13 cellular contexts compared by ENCODE assay signal in the genomic region with DNA sequence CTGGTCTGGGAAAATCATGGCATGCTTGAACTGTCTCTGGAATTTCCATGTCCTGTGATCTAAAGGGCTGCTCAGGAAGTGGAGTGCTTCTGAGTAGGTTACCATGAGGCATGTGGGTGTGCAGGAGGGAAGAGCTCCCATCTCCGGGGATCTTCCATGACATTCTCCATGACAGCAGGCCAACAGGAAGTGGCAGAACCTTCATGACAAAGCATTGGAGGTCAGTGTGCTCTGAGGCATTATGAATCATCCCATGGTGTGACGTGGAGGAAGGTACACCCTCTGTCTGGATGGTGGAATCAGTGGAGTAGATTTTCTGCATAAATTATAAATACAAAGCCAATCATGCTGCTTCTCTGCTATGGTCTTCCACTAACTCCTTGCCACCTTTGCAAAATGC.
DNase-seq lines count a peak whose midpoint lies in the region; ATAC-seq and TF ChIP-seq lines count a peak whose summit lies in the region.
"Had no signal": no experiment of that assay in that cellular context is flagged by ENCODE, and none has a peak within 500 bp of the region (broad histone marks: within the 10 kb centered on the region; RNA-seq: fewer than 3 reads in every experiment).

No MANE protein-coding gene starts in this region.

- H3K4me3 ChIP-seq in adipocyte (ENCODE audit: low read length), result peak overlapping the region; percentile 22
- no peak overlapping the region for H3K4me3 ChIP-seq in gastroesophageal sphincter
- H3K4me3 ChIP-seq in uterus, result no peak overlapping the region
- no peak overlapping the region for H3K4me3 ChIP-seq in spleen

- peak overlapping the region; percentile 20; the same call in 1 of the 2 replicates for H3K4me3 Mint-ChIP-seq in HFFc6
- H3K4me3 Mint-ChIP-seq: activated naive CD8-positive, alpha-beta T cell treated with anti-CD3 and anti-CD28 coated beads, Interleukin-2, amount 10 ng/mL, durations not matched to agents 7 days and 5 days; B cell; stimulated activated memory B cell treated with anti-CD40 and anti-IgM and Interleukin-4, amounts not matched to agents 10 μg/mL and 1 μg/mL and 100 μg/mL, for 72 hours had no signal

- no peaks in the 10 kb centered on the region for H3K9me3 Mint-ChIP-seq in HFFc6
- H3K9me3 Mint-ChIP-seq: activated naive CD8-positive, alpha-beta T cell treated with anti-CD3 and anti-CD28 coated beads, Interleukin-2, amount 10 ng/mL, durations not matched to agents 7 days and 5 days; stimulated activated memory B cell treated with anti-CD40 and anti-IgM and Interleukin-4, amounts not matched to agents 10 μg/mL and 1 μg/mL and 100 μg/mL, for 72 hours had no signal

- WGBS in gastroesophageal sphincter (ENCODE audit: low coverage in 1 of 2), 2 donors, result 63 to 69% methylated on average over 1 to 2 of the region's 2 CpGs
- WGBS in spleen, 5 donors, result 33 to 69% (median 63%) methylated on average over 2 of the region's 2 CpGs

- intact Hi-C loops in uterus (cut with DNase I; ENCODE audit: low total_unique reads) (no loop called here), spleen (cut with DNase I; ENCODE audit: low total_unique reads) (no loop called here)

- H3K9ac ChIP-seq in adipocyte (ENCODE audit: low read length), result peak overlapping the region; percentile 11

- H3K36me3 ChIP-seq in adipocyte (ENCODE audit: control insufficient read depth, insufficient read depth, low read length, severe bottlenecking) (peaks cover 9% of the 10 kb centered on the region), gastroesophageal sphincter (no peaks in the 10 kb centered on the region), uterus (no peaks in the 10 kb centered on the region), spleen (no peaks in the 10 kb centered on the region)

- peaks cover 9% of the 10 kb centered on the region for H3K27me3 Mint-ChIP-seq in HFFc6 (ENCODE audit: insufficient read depth)

- no peaks in the 10 kb centered on the region for H3K27me3 ChIP-seq in adipocyte (replicated peaks; ENCODE audit: control insufficient read depth, insufficient read depth, low read length)
- peaks cover 55% of the 10 kb centered on the region for H3K27me3 ChIP-seq in gastroesophageal sphincter
- no peaks in the 10 kb centered on the region for H3K27me3 ChIP-seq in uterus
- H3K27me3 ChIP-seq in spleen (replicated peaks in 1 of 7), result peaks cover 0 to 32% (median 0%) of the 10 kb centered on the region in 7 donors

- H3K9me3 ChIP-seq in adipocyte (ENCODE audit: control insufficient read depth, low read length) (no peaks in the 10 kb centered on the region), gastroesophageal sphincter (no peaks in the 10 kb centered on the region), uterus (no peaks in the 10 kb centered on the region), spleen (no peaks in the 10 kb centered on the region)

- H3K4me1 ChIP-seq in adipocyte (ENCODE audit: control insufficient read depth, insufficient read depth, low read length) (peaks cover 70% of the 10 kb centered on the region), gastroesophageal sphincter (no peaks in the 10 kb centered on the region), uterus (no peaks in the 10 kb centered on the region), spleen (no peaks in the 10 kb centered on the region)

- H3K4me1 Mint-ChIP-seq in HFFc6 (ENCODE audit: low read depth), result peaks cover 39% of the 10 kb centered on the region
- H3K4me1 Mint-ChIP-seq: activated naive CD8-positive, alpha-beta T cell treated with anti-CD3 and anti-CD28 coated beads, Interleukin-2, amount 10 ng/mL, durations not matched to agents 7 days and 5 days; B cell; stimulated activated memory B cell treated with anti-CD40 and anti-IgM and Interleukin-4, amounts not matched to agents 10 μg/mL and 1 μg/mL and 100 μg/mL, for 72 hours had no signal

- TF ChIP-seq POLR2A in gastroesophageal sphincter (IDR thresholded peaks at IDR 0.05) (no peak), uterus (IDR thresholded peaks at IDR 0.05) (no peak), spleen (IDR thresholded peaks at IDR 0.05) (no peak)

- no peaks in the 10 kb centered on the region for H3K36me3 Mint-ChIP-seq in HFFc6 (ENCODE audit: low read depth)
- H3K36me3 Mint-ChIP-seq: activated naive CD8-positive, alpha-beta T cell treated with anti-CD3 and anti-CD28 coated beads, Interleukin-2, amount 10 ng/mL, durations not matched to agents 7 days and 5 days; stimulated activated memory B cell treated with anti-CD40 and anti-IgM and Interleukin-4, amounts not matched to agents 10 μg/mL and 1 μg/mL and 100 μg/mL, for 72 hours had no signal

- H3K27ac ChIP-seq in gastroesophageal sphincter (no peak overlapping the region), uterus (no peak overlapping the region), spleen (no peak overlapping the region)

- ATAC-seq in gastroesophageal sphincter (peak; percentile 51), HG03045 (IDR thresholded peaks at IDR 0.05; ENCODE audit: unreplicated experiment) (no peak)
- ATAC-seq: stimulated activated memory B cell treated with anti-CD40 and anti-IgM and Interleukin-4, amounts not matched to agents 10 μg/mL and 1 μg/mL and 100 μg/mL, for 72 hours had no signal

- DNase-seq in 8988T (peak; percentile 21), HFFc6 (peak; percentile 89), adipocyte (ENCODE audit: low read depth) (peak; percentile 32), GOT3 (lab: John Stamatoyannopoulos, UW) (no peak), uterus (no peak), spleen (no peak)
- DNase-seq: activated naive CD8-positive, alpha-beta T cell treated with anti-CD3 and anti-CD28 coated beads, Interleukin-2, amount 10 ng/mL, durations not matched to agents 7 days and 5 days; NCI-H1417 treated with DMSO at 0.1 percent for 48 hours; OCI-M1 had no signal

- no peak for TF ChIP-seq EP300 in gastroesophageal sphincter (IDR thresholded peaks at IDR 0.05)

- H3K27ac Mint-ChIP-seq in HFFc6, result peak overlapping the region; percentile 96
- H3K27ac Mint-ChIP-seq: activated naive CD8-positive, alpha-beta T cell treated with anti-CD3 and anti-CD28 coated beads, Interleukin-2, amount 10 ng/mL, durations not matched to agents 7 days and 5 days; B cell; stimulated activated memory B cell treated with anti-CD40 and anti-IgM and Interleukin-4, amounts not matched to agents 10 μg/mL and 1 μg/mL and 100 μg/mL, for 72 hours had no signal

- TF ChIP-seq CTCF in HFFc6 (IDR thresholded peaks at IDR 0.05) (no peak), gastroesophageal sphincter (IDR thresholded peaks at IDR 0.05) (no peak), uterus (IDR thresholded peaks at IDR 0.05) (no peak), spleen (IDR thresholded peaks at IDR 0.05 in 8 of 11, conservative IDR thresholded peaks at IDR 0.05 in 3 of 11) (no peak)

Comparison
In these comparisons a context has a peak if more than half of its experiments do, and no peak if none do; other contexts are left out.
1. DNase-seq: peak in 8988T (single experiment), HFFc6 (single experiment) and adipocyte (single experiment); none in GOT3 (single experiment), uterus (0 of 2) and spleen (single experiment).